Comparison of ENCODE assay signal across 7 cellular contexts in the genomic region with DNA sequence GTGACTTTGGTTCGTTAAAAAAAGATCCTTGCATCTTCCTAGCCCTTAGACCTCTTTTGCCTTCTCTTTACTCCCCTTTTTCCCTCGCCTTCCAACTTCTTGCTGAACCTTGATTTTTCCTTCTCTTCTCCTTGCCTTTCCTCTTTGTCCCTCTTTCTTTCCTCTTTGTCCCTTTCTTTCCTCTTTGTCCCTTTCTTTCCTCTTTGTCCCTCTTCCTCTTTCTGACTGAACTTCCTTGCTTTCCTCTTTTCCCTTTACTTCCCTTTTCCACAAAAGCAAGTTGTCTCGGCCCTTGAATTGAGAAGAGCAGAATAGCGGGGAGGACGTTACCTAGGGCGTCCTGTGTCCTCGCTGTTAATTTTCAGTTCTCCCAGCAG. TPM values are rescaled to one million over a fixed set of nuclear protein-coding genes. Genes with fewer than 3 reads are reported as not detected.
DNase-seq lines count a peak whose midpoint lies in the region; ATAC-seq and TF ChIP-seq lines count a peak whose summit lies in the region.

No MANE protein-coding gene starts in this region.

- no peaks in the 10 kb centered on the region for H3K79me2 ChIP-seq in GM23338 (replicated peaks; ENCODE audit: insufficient read depth)

- H3K9me2 ChIP-seq in GM23338 (ENCODE audit: insufficient read depth): no peaks in the 10 kb centered on the region

- H3F3A ChIP-seq in GM23338 (replicated peaks; ENCODE audit: low read depth): no peaks in the 10 kb centered on the region; the same call in 1 of the 2 replicates

- H3K4me2 ChIP-seq in GM23338 (peak overlapping the region; percentile 95), skeletal muscle satellite cell (ENCODE audit: low read length) (peak overlapping the region; percentile 96)

- H3K4me1 Mint-ChIP-seq in GM23338: peaks cover 24% of the 10 kb centered on the region; the same call in 2 of the 3 replicates

- H2AFZ ChIP-seq in GM23338: peak overlapping the region; percentile 94

- no peak for DNase-seq in GM23338 (ENCODE audit: low spot score)
- DNase-seq in RKO (ENCODE audit: low spot score): peak; percentile 3
- peak; percentile 8 for DNase-seq in fibroblast of pulmonary artery (ENCODE audit: low read depth)
- no peak for DNase-seq in GOT3 (lab: John Stamatoyannopoulos, UW)
- DNase-seq in activated CD4-positive, alpha-beta T cell treated with anti-CD3 and anti-CD28 coated beads, Interleukin-2, amount 50 U/mL, for 48 hours: no peak

- H3K9ac ChIP-seq in skeletal muscle satellite cell (ENCODE audit: low read depth, low read length): peak overlapping the region; percentile 83

- H3K27me3 Mint-ChIP-seq in GM23338 (ENCODE audit: insufficient read depth, low read depth, poor library complexity): peaks cover 53% of the 10 kb centered on the region

- no peaks in the 10 kb centered on the region for H4K20me1 ChIP-seq in GM23338 (replicated peaks; ENCODE audit: insufficient read depth)

- H3K4me1 ChIP-seq in GM23338 (ENCODE audit: insufficient read depth) (peaks cover 15% of the 10 kb centered on the region), skeletal muscle satellite cell (ENCODE audit: control insufficient read depth, insufficient read depth, low read length) (peaks cover 13% of the 10 kb centered on the region)

- H3K36me3 ChIP-seq in GM23338 (ENCODE audit: insufficient read depth): no peaks in the 10 kb centered on the region
- no peaks in the 10 kb centered on the region for H3K36me3 ChIP-seq in skeletal muscle satellite cell (ENCODE audit: insufficient read depth, low read length)

- no peaks in the 10 kb centered on the region for H3K9me3 ChIP-seq in skeletal muscle satellite cell (replicated peaks; ENCODE audit: low read length)

- H3K4me3 ChIP-seq in GM23338 (peak overlapping the region; percentile 86), fibroblast of pulmonary artery (replicated peaks; ENCODE audit: low read depth, low read length) (peak overlapping the region; percentile 66), skeletal muscle satellite cell (ENCODE audit: low read length) (peak overlapping the region; percentile 98)

- no peak overlapping the region for H3K27ac ChIP-seq in GM23338 (ENCODE audit: low read depth)

- TF ChIP-seq CTCF in GM23338 (conservative IDR thresholded peaks at IDR 0.05; ENCODE audit: low read depth in 2 of 2): no peak
- TF ChIP-seq CTCF in fibroblast of pulmonary artery (IDR thresholded peaks at IDR 0.05; ENCODE audit: low read length, missing control alignments): no peak

- H3K27me3 ChIP-seq in GM23338 (ENCODE audit: insufficient read depth) (peaks cover 53% of the 10 kb centered on the region), skeletal muscle satellite cell (ENCODE audit: control insufficient read depth, insufficient read depth, low read length) (no peaks in the 10 kb centered on the region)

- H3K4me3 Mint-ChIP-seq in GM23338: peak overlapping the region; percentile 87

- ATAC-seq in GM23338: no peak
- no peak for ATAC-seq in HG02970 (IDR thresholded peaks at IDR 0.05; ENCODE audit: low FRiP score, unreplicated experiment)

- no peaks in the 10 kb centered on the region; the same call in 2 of the 3 replicates for H3K36me3 Mint-ChIP-seq in GM23338 (ENCODE audit: low read depth)

- no peaks in the 10 kb centered on the region; the same call in 2 of the 3 replicates for H3K9me3 Mint-ChIP-seq in GM23338

- no peak overlapping the region for H3K27ac Mint-ChIP-seq in GM23338

TF ChIP-seq in GM23338, 12 proteins besides CTCF, POLR2A, EP300 and RAD21:
- peak; percentile 53 for TF ChIP-seq EZH2 (IDR thresholded peaks at IDR 0.05; ENCODE audit: low read depth, unreplicated experiment)
- TF ChIP-seq ZNF114 (CRISPR knock-in tag; IDR thresholded peaks at IDR 0.05): no peak
- TF ChIP-seq, protein P1, sequence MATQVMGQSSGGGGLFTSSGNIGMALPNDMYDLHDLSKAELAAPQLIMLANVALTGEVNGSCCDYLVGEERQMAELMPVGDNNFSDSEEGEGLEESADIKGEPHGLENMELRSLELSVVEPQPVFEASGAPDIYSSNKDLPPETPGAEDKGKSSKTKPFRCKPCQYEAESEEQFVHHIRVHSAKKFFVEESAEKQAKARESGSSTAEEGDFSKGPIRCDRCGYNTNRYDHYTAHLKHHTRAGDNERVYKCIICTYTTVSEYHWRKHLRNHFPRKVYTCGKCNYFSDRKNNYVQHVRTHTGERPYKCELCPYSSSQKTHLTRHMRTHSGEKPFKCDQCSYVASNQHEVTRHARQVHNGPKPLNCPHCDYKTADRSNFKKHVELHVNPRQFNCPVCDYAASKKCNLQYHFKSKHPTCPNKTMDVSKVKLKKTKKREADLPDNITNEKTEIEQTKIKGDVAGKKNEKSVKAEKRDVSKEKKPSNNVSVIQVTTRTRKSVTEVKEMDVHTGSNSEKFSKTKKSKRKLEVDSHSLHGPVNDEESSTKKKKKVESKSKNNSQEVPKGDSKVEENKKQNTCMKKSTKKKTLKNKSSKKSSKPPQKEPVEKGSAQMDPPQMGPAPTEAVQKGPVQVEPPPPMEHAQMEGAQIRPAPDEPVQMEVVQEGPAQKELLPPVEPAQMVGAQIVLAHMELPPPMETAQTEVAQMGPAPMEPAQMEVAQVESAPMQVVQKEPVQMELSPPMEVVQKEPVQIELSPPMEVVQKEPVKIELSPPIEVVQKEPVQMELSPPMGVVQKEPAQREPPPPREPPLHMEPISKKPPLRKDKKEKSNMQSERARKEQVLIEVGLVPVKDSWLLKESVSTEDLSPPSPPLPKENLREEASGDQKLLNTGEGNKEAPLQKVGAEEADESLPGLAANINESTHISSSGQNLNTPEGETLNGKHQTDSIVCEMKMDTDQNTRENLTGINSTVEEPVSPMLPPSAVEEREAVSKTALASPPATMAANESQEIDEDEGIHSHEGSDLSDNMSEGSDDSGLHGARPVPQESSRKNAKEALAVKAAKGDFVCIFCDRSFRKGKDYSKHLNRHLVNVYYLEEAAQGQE (IDR thresholded peaks at IDR 0.05; ENCODE audit: unreplicated experiment): no peak
- no peak for TF ChIP-seq POLR2AphosphoS5 (IDR thresholded peaks at IDR 0.05; ENCODE audit: low read depth)
- TF ChIP-seq ZNF331 (CRISPR knock-in tag; IDR thresholded peaks at IDR 0.05; ENCODE audit: low read depth): no peak
- TF ChIP-seq EZH2phosphoT487 (IDR thresholded peaks at IDR 0.05; ENCODE audit: unreplicated experiment): no peak
- no peak for TF ChIP-seq CREB1 (CRISPR knock-in tag; IDR thresholded peaks at IDR 0.05; ENCODE audit: low read depth)

RNA-seq across cellular contexts. Expression of a gene that starts 1.4 kb away (rescaled TPM):
- total RNA-seq in GM23338 (2014; rRNA removed; shearing (Covaris generic)): 9.5 and 14.8 TPM in 2 replicates
- polyA plus RNA-seq in GM23338 (2016; fragmentation: Nextera tagmentation; extraction: Ambion mirVana): 6.1 and 7.5 TPM in 2 replicates
- 8.4 and 14.0 TPM in 2 replicates for total RNA-seq in skeletal muscle satellite cell (2012; rRNA removed)

Comparison
In these comparisons a context has a peak if more than half of its experiments do, and no peak if none do; other contexts are left out.
1. DNase-seq: peak in RKO (single experiment) and fibroblast of pulmonary artery (single experiment); none in GM23338 (single experiment), GOT3 (single experiment) and activated CD4-positive, alpha-beta T cell treated with anti-CD3 and anti-CD28 coated beads, Interleukin-2, amount 50 U/mL, for 48 hours (0 of 2).
2. Peak in every context shown above with its lines, with median percentiles within 50 percentile points of each other: H3K4me3 ChIP-seq.